ENCODE assay signal across 8 cellular contexts in the genomic region with DNA sequence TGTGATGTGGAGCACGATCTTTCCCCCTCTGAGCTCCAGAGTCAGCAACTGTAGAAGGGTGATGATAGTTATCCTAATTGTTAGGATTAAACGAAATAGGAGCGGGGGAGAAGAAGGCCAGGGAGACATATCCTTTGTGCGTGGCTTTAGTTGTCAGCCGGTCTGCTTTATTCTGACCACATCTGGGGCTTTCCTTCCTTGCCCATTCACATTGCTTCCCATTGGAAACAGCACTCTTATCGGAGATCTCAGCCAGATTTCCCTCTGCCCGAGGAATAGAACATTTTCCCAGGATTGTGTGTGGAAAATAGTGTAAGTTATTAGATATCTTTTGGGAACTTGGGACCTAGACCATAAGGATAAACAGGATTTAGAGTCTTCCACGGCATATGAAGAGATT. TPM values are rescaled to one million over a fixed set of nuclear protein-coding genes. Genes with fewer than 3 reads are reported as not detected.
DNase-seq lines count a peak whose midpoint lies in the region; ATAC-seq, FAIRE-seq and TF ChIP-seq lines count a peak whose summit lies in the region.

No MANE protein-coding gene starts in this region.

- H3K27ac ChIP-seq in KMS-11 (no peak overlapping the region), coronary artery (peak overlapping the region in 1 of 2 donors; percentile 29)

- no peaks in the 10 kb centered on the region for H3K27me3 ChIP-seq in KMS-11 (ENCODE audit: insufficient read depth, low read depth)

- H3K4me3 Mint-ChIP-seq in natural killer cell treated with Interleukin-12 subunit alpha and Interleukin-12 subunit beta and Interleukin-15 and Interleukin-18, amount 100 ng/mL, for 72 hours: peak overlapping the region; percentile 99

- peaks cover 5% of the 10 kb centered on the region; the same call in 1 of the 2 replicates for H3K79me2 ChIP-seq in KMS-11 (ENCODE audit: insufficient read depth, low read depth)

- H3K9ac ChIP-seq in KMS-11: no peak overlapping the region

- H2AFZ ChIP-seq in KMS-11 (ENCODE audit: low read depth): no peak overlapping the region

- peak overlapping the region; percentile 72 to 76 for H3K27ac Mint-ChIP-seq in natural killer cell treated with Interleukin-12 subunit alpha and Interleukin-12 subunit beta and Interleukin-15 and Interleukin-18, amount 100 ng/mL, for 72 hours

- ATAC-seq in natural killer cell treated with Interleukin-12 subunit alpha and Interleukin-12 subunit beta and Interleukin-15 and Interleukin-18, amount 100 ng/mL, for 72 hours: no peak
- ATAC-seq in GM19023 (IDR thresholded peaks at IDR 0.05; ENCODE audit: unreplicated experiment) (no peak), GM18511 (IDR thresholded peaks at IDR 0.05; ENCODE audit: unreplicated experiment) (no peak)

- TF ChIP-seq CTCF in AG09309 (IDR thresholded peaks at IDR 0.05; ENCODE audit: control insufficient read depth, insufficient read depth, low read depth, low read length, missing control alignments) (no peak), KMS-11 (conservative IDR thresholded peaks at IDR 0.05; ENCODE audit: low read depth, low read length) (no peak), coronary artery (IDR thresholded peaks at IDR 0.05) (no peak), D721Med (IDR thresholded peaks at IDR 0.05; ENCODE audit: insufficient read depth, missing control alignments) (no peak)

- H3K9me3 Mint-ChIP-seq in natural killer cell treated with Interleukin-12 subunit alpha and Interleukin-12 subunit beta and Interleukin-15 and Interleukin-18, amount 100 ng/mL, for 72 hours: peaks cover 3% of the 10 kb centered on the region

- DNase-seq in AG09309 (ENCODE audit: low read depth) (no peak), coronary artery (ENCODE audit: low spot score) (no peak), D721Med (ENCODE audit: insufficient read length, low spot score) (no peak), GM19238 (ENCODE audit: insufficient read length, low spot score) (no peak)
- no peak for DNase-seq in natural killer cell treated with Interleukin-12 subunit alpha and Interleukin-12 subunit beta and Interleukin-15 and Interleukin-18, amount 100 ng/mL, for 72 hours (ENCODE audit: low spot score)

- peaks cover 6 to 9% of the 10 kb centered on the region in 2 donors for H3K27me3 Mint-ChIP-seq in natural killer cell treated with Interleukin-12 subunit alpha and Interleukin-12 subunit beta and Interleukin-15 and Interleukin-18, amount 100 ng/mL, for 72 hours

- no peak for FAIRE-seq in D721Med (lab: Jason Lieb, UNC)

- H3K4me1 Mint-ChIP-seq in natural killer cell treated with Interleukin-12 subunit alpha and Interleukin-12 subunit beta and Interleukin-15 and Interleukin-18, amount 100 ng/mL, for 72 hours (ENCODE audit: low read depth in 2 of 2): peaks cover 51 to 67% of the 10 kb centered on the region in 2 donors

- no peaks in the 10 kb centered on the region for H3K36me3 ChIP-seq in KMS-11 (ENCODE audit: insufficient read depth)

- H4K20me1 ChIP-seq in KMS-11 (ENCODE audit: insufficient read depth): no peaks in the 10 kb centered on the region

- peak overlapping the region; percentile 65 for H3K4me3 ChIP-seq in AG09309 (ENCODE audit: control insufficient read depth, low read depth, low read length)
- H3K4me3 ChIP-seq in KMS-11 (IDR thresholded peaks at IDR 0.05; ENCODE audit: insufficient read depth, low read depth, low read length): no peak overlapping the region
- peak overlapping the region; percentile 82 for H3K4me3 ChIP-seq in coronary artery

- peaks cover 27% of the 10 kb centered on the region for H3K4me1 ChIP-seq in KMS-11 (ENCODE audit: low read depth, poor library complexity, severe bottlenecking)

- H3K36me3 Mint-ChIP-seq in natural killer cell treated with Interleukin-12 subunit alpha and Interleukin-12 subunit beta and Interleukin-15 and Interleukin-18, amount 100 ng/mL, for 72 hours: peaks cover 7% of the 10 kb centered on the region

- peak overlapping the region; percentile 51 for H3K4me2 ChIP-seq in KMS-11

RNA-seq across cellular contexts. Expression of gene RALB, which starts 1.5 kb away (rescaled TPM):
- total RNA-seq in natural killer cell treated with Interleukin-12 subunit alpha and Interleukin-12 subunit beta and Interleukin-15 and Interleukin-18, amount 100 ng/mL, for 72 hours: 10 to 100 TPM; 40.1 to 43.2 TPM

RNA-seq across cellular contexts. Expression of gene TMEM185B, which starts 31.0 kb away (rescaled TPM):
- 10 to 100 TPM; 27.9 to 33.0 TPM for total RNA-seq in natural killer cell treated with Interleukin-12 subunit alpha and Interleukin-12 subunit beta and Interleukin-15 and Interleukin-18, amount 100 ng/mL, for 72 hours
